1 cellular context compared by ENCODE assay signal in the genomic region with DNA sequence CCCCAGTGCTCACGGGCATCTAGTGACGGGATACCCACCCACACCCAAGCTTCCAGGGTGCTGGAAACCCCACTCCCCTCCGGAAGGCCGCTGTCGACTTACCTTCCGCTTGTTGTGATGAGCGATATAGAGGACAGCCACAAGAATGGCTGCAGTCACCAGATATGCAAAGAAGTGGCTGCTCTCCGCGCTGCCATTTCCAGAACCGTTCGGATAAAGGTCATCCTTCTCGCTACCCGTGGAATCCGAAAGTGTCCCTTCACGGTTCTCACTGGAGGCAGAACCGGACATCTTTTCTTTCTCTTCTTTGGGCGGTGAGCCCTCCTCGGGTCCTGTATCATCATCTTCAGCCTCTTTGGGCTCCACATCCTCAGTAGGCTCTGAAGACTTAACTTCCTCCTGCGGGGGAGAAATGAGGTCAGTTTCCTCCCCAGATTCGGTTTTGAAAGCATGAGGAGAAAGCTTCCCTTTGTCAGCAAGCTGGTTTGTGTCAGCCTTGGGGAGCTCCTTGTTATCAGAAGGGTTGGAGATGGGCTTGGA.
TF ChIP-seq lines count a peak whose summit lies in the region.

No MANE protein-coding gene starts in this region.

TF ChIP-seq in GM12878, 131 proteins besides CTCF, POLR2A, EP300 and RAD21:
- TF ChIP-seq MXI1 (IDR thresholded peaks at IDR 0.05; ENCODE audit: low read depth, low read length) (peak; percentile 47), KDM1A (IDR thresholded peaks at IDR 0.05; ENCODE audit: borderline replicate concordance) (no peak), ATF7 (IDR thresholded peaks at IDR 0.05; ENCODE audit: low read depth) (peak; percentile 66), SMAD5 (IDR thresholded peaks at IDR 0.05; ENCODE audit: low read depth) (no peak), GABPA (IDR thresholded peaks at IDR 0.05; ENCODE audit: low read depth) (0 out of 2 replicates have a peak, but pooled peaks have one; percentile 23), ZNF24 (IDR thresholded peaks at IDR 0.05) (no peak), EED (IDR thresholded peaks at IDR 0.05; ENCODE audit: low read depth) (0 out of 2 replicates have a peak, but pooled peaks have one; percentile 29), IKZF2 (IDR thresholded peaks at IDR 0.05) (no peak), FOXK2 (IDR thresholded peaks at IDR 0.05) (no peak), SMAD1 (IDR thresholded peaks at IDR 0.05; ENCODE audit: low read depth, partially characterized antibody) (no peak), CBX5 (IDR thresholded peaks at IDR 0.05; ENCODE audit: low read depth) (no peak), IRF4 (IDR thresholded peaks at IDR 0.05; ENCODE audit: low read depth, low read length) (no peak), BHLHE40 (IDR thresholded peaks at IDR 0.05; ENCODE audit: borderline replicate concordance in 1 of 2, low read depth in 2 of 2, low read length in 1 of 2) (0 out of 4 replicates have a peak, but pooled peaks of 1 of the 2 experiments have one; percentile 38), MEF2B (IDR thresholded peaks at IDR 0.05; ENCODE audit: partially characterized antibody, poor library complexity, severe bottlenecking) (no peak), RAD51 (IDR thresholded peaks at IDR 0.05) (no peak), SPI1 (IDR thresholded peaks at IDR 0.05; ENCODE audit: borderline replicate concordance, insufficient read depth, low read depth, low read length) (peak; percentile 19; the same call in 1 of the 2 replicates), WRNIP1 (IDR thresholded peaks at IDR 0.05; ENCODE audit: borderline replicate concordance, low read depth, low read length) (no peak), POU2F2 (IDR thresholded peaks at IDR 0.05; ENCODE audit: borderline replicate concordance, low read depth, low read length) (peak; percentile 87; the same call in 2 of the 3 replicates), POLR2AphosphoS2 (IDR thresholded peaks at IDR 0.05; ENCODE audit: low read depth, low read length) (no peak), NFXL1 (IDR thresholded peaks at IDR 0.05; ENCODE audit: borderline replicate concordance) (no peak), GATAD2B (conservative IDR thresholded peaks at IDR 0.05; ENCODE audit: low read depth) (no peak), RELA (IDR thresholded peaks at IDR 0.05; ENCODE audit: borderline replicate concordance, partially characterized antibody) (no peak), CHD2 (IDR thresholded peaks at IDR 0.05; ENCODE audit: borderline replicate concordance, low read depth, low read length) (no peak), NFYA (IDR thresholded peaks at IDR 0.05; ENCODE audit: borderline replicate concordance, low read depth, low read length) (no peak), TAF1 (IDR thresholded peaks at IDR 0.05; ENCODE audit: borderline replicate concordance, low read depth, low read length) (peak; percentile 26; the same call in 1 of the 2 replicates), ZNF622 (IDR thresholded peaks at IDR 0.05) (no peak), ZNF274 (IDR thresholded peaks at IDR 0.05; ENCODE audit: insufficient read depth, insufficient read length) (no peak), IKZF1 (conservative IDR thresholded peaks at IDR 0.05) (no peak), DPF2 (IDR thresholded peaks at IDR 0.05) (no peak), RUNX3 (IDR thresholded peaks at IDR 0.05; ENCODE audit: low read length) (peak; percentile 16; the same call in 1 of the 2 replicates), SMC3 (IDR thresholded peaks at IDR 0.05; ENCODE audit: borderline replicate concordance, low read length) (no peak), JUNB (IDR thresholded peaks at IDR 0.05) (0 out of 2 replicates have a peak, but pooled peaks have one; percentile 22), CEBPB (IDR thresholded peaks at IDR 0.05; ENCODE audit: borderline replicate concordance in 1 of 2, low read depth in 2 of 2, low read length in 2 of 2) (no peak), EGR1 (IDR thresholded peaks at IDR 0.05; ENCODE audit: borderline replicate concordance in 1 of 2, low read depth in 2 of 2, low read length in 2 of 2) (peak in 1 of 2 experiments; percentile 64; a peak in 1 of 3 replicates), ETV6 (conservative IDR thresholded peaks at IDR 0.05 in 1 of 2, IDR thresholded peaks at IDR 0.05 in 1 of 2; ENCODE audit: borderline replicate concordance in 1 of 2, low read depth in 1 of 2) (peak in 1 of 2 experiments; percentile 78; a peak in 2 of 4 replicates), TCF7 (IDR thresholded peaks at IDR 0.05; ENCODE audit: borderline replicate concordance) (no peak), RB1 (IDR thresholded peaks at IDR 0.05; ENCODE audit: borderline replicate concordance) (no peak), JUND (IDR thresholded peaks at IDR 0.05; ENCODE audit: low read depth, low read length) (no peak), ZNF217 (IDR thresholded peaks at IDR 0.05) (no peak), ZNF207 (IDR thresholded peaks at IDR 0.05; ENCODE audit: borderline replicate concordance) (no peak), NR2C1 (IDR thresholded peaks at IDR 0.05) (no peak), CBFB (IDR thresholded peaks at IDR 0.05; ENCODE audit: low read depth) (no peak), YY1 (IDR thresholded peaks at IDR 0.05; ENCODE audit: low read depth, low read length) (peak; percentile 75)
- TF ChIP-seq, protein P1, sequence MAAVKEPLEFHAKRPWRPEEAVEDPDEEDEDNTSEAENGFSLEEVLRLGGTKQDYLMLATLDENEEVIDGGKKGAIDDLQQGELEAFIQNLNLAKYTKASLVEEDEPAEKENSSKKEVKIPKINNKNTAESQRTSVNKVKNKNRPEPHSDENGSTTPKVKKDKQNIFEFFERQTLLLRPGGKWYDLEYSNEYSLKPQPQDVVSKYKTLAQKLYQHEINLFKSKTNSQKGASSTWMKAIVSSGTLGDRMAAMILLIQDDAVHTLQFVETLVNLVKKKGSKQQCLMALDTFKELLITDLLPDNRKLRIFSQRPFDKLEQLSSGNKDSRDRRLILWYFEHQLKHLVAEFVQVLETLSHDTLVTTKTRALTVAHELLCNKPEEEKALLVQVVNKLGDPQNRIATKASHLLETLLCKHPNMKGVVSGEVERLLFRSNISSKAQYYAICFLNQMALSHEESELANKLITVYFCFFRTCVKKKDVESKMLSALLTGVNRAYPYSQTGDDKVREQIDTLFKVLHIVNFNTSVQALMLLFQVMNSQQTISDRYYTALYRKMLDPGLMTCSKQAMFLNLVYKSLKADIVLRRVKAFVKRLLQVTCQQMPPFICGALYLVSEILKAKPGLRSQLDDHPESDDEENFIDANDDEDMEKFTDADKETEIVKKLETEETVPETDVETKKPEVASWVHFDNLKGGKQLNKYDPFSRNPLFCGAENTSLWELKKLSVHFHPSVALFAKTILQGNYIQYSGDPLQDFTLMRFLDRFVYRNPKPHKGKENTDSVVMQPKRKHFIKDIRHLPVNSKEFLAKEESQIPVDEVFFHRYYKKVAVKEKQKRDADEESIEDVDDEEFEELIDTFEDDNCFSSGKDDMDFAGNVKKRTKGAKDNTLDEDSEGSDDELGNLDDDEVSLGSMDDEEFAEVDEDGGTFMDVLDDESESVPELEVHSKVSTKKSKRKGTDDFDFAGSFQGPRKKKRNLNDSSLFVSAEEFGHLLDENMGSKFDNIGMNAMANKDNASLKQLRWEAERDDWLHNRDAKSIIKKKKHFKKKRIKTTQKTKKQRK (IDR thresholded peaks at IDR 0.05; ENCODE audit: low read depth, low read length): no peak
- TF ChIP-seq, protein P2, sequence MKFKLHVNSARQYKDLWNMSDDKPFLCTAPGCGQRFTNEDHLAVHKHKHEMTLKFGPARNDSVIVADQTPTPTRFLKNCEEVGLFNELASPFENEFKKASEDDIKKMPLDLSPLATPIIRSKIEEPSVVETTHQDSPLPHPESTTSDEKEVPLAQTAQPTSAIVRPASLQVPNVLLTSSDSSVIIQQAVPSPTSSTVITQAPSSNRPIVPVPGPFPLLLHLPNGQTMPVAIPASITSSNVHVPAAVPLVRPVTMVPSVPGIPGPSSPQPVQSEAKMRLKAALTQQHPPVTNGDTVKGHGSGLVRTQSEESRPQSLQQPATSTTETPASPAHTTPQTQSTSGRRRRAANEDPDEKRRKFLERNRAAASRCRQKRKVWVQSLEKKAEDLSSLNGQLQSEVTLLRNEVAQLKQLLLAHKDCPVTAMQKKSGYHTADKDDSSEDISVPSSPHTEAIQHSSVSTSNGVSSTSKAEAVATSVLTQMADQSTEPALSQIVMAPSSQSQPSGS (IDR thresholded peaks at IDR 0.05; ENCODE audit: low read length): 0 out of 2 replicates have a peak, but pooled peaks have one; percentile 3
- TF ChIP-seq, protein P3, sequence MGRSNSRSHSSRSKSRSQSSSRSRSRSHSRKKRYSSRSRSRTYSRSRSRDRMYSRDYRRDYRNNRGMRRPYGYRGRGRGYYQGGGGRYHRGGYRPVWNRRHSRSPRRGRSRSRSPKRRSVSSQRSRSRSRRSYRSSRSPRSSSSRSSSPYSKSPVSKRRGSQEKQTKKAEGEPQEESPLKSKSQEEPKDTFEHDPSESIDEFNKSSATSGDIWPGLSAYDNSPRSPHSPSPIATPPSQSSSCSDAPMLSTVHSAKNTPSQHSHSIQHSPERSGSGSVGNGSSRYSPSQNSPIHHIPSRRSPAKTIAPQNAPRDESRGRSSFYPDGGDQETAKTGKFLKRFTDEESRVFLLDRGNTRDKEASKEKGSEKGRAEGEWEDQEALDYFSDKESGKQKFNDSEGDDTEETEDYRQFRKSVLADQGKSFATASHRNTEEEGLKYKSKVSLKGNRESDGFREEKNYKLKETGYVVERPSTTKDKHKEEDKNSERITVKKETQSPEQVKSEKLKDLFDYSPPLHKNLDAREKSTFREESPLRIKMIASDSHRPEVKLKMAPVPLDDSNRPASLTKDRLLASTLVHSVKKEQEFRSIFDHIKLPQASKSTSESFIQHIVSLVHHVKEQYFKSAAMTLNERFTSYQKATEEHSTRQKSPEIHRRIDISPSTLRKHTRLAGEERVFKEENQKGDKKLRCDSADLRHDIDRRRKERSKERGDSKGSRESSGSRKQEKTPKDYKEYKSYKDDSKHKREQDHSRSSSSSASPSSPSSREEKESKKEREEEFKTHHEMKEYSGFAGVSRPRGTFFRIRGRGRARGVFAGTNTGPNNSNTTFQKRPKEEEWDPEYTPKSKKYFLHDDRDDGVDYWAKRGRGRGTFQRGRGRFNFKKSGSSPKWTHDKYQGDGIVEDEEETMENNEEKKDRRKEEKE (IDR thresholded peaks at IDR 0.05): no peak
- TF ChIP-seq, protein P4, sequence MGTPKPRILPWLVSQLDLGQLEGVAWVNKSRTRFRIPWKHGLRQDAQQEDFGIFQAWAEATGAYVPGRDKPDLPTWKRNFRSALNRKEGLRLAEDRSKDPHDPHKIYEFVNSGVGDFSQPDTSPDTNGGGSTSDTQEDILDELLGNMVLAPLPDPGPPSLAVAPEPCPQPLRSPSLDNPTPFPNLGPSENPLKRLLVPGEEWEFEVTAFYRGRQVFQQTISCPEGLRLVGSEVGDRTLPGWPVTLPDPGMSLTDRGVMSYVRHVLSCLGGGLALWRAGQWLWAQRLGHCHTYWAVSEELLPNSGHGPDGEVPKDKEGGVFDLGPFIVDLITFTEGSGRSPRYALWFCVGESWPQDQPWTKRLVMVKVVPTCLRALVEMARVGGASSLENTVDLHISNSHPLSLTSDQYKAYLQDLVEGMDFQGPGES (IDR thresholded peaks at IDR 0.05): no peak
- TF ChIP-seq, protein P5, sequence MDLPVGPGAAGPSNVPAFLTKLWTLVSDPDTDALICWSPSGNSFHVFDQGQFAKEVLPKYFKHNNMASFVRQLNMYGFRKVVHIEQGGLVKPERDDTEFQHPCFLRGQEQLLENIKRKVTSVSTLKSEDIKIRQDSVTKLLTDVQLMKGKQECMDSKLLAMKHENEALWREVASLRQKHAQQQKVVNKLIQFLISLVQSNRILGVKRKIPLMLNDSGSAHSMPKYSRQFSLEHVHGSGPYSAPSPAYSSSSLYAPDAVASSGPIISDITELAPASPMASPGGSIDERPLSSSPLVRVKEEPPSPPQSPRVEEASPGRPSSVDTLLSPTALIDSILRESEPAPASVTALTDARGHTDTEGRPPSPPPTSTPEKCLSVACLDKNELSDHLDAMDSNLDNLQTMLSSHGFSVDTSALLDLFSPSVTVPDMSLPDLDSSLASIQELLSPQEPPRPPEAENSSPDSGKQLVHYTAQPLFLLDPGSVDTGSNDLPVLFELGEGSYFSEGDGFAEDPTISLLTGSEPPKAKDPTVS (IDR thresholded peaks at IDR 0.05; ENCODE audit: low read depth, low read length): no peak
- TF ChIP-seq, protein P6, sequence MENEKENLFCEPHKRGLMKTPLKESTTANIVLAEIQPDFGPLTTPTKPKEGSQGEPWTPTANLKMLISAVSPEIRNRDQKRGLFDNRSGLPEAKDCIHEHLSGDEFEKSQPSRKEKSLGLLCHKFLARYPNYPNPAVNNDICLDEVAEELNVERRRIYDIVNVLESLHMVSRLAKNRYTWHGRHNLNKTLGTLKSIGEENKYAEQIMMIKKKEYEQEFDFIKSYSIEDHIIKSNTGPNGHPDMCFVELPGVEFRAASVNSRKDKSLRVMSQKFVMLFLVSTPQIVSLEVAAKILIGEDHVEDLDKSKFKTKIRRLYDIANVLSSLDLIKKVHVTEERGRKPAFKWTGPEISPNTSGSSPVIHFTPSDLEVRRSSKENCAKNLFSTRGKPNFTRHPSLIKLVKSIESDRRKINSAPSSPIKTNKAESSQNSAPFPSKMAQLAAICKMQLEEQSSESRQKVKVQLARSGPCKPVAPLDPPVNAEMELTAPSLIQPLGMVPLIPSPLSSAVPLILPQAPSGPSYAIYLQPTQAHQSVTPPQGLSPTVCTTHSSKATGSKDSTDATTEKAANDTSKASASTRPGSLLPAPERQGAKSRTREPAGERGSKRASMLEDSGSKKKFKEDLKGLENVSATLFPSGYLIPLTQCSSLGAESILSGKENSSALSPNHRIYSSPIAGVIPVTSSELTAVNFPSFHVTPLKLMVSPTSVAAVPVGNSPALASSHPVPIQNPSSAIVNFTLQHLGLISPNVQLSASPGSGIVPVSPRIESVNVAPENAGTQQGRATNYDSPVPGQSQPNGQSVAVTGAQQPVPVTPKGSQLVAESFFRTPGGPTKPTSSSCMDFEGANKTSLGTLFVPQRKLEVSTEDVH (IDR thresholded peaks at IDR 0.05; ENCODE audit: low read depth, partially characterized antibody): no peak
